Comparison of ENCODE assay signal across 8 cellular contexts in the genomic region with DNA sequence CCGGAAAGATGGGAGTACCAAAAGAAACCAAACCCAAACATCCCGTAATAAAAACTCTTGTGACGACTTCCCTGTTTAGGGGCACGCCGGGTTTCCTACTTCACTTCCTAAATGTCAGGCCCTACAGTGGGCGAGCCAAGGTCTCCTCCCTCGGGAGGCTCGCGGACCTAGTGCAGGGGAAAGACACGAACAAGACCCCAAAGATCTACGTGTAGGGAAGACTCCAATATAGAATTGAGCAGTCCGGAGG. TPM values are rescaled to one million over a fixed set of nuclear protein-coding genes. Genes with fewer than 3 reads are reported as not detected.
A peak's percentile ranks its signal among the peaks of the same experiment; 100 is the strongest.
DNase-seq lines count a peak whose midpoint lies in the region; ATAC-seq, FAIRE-seq and TF ChIP-seq lines count a peak whose summit lies in the region.

No MANE protein-coding gene starts in this region.

- no peaks in the 10 kb centered on the region for H3K9me3 ChIP-seq in neuronal stem cell (replicated peaks in 1 of 2; ENCODE audit: control insufficient read depth in 2 of 2, insufficient read depth in 1 of 2, low read depth in 1 of 2, low read length in 2 of 2)

- H4K91ac ChIP-seq in neuronal stem cell (ENCODE audit: low read depth, low read length, poor library complexity), result no peak overlapping the region

- H3K23ac ChIP-seq in neuronal stem cell (ENCODE audit: low read depth, low read length, poor library complexity), result no peak overlapping the region

- H3K9ac ChIP-seq in neuronal stem cell (ENCODE audit: low read depth, low read length, poor library complexity), result peak overlapping the region; percentile 92

- H2BK12ac ChIP-seq in neuronal stem cell (ENCODE audit: low read length), result no peak overlapping the region

- H3K27ac Mint-ChIP-seq in activated B cell treated with CpG ODN at 0.5 μM for 24 hours, result peak overlapping the region; percentile 92

- H2AFZ ChIP-seq in neuronal stem cell (ENCODE audit: low read length), result peak overlapping the region; percentile 98

- H3K4ac ChIP-seq in neuronal stem cell (ENCODE audit: low read length), result no peak overlapping the region

- H3K4me3 Mint-ChIP-seq in activated B cell treated with CpG ODN at 0.5 μM for 24 hours, result peak overlapping the region; percentile 100

- CTCF ChIA-PET in activated B cell treated with CpG ODN at 0.5 μM for 24 hours (lab: Charles Lee), result interaction anchor here (1.3 to 3.3 kb wide), 4 partner anchors 12 to 580 kb away, joined by 4 to 28 read pairs (median 7); no protein-coding TSS in a partner anchor

- H4K8ac ChIP-seq in neuronal stem cell (ENCODE audit: low read depth, low read length), result no peak overlapping the region

- WGBS in neuronal stem cell (ENCODE audit: extremely low coverage in 2 of 2, insufficient read length in 2 of 2, insufficient replicate concordance in 1 of 2), 2 donors, result no CpG with 5 or more reads among the region's 12 CpGs

- no peaks in the 10 kb centered on the region for H3K27me3 ChIP-seq in neuronal stem cell (ENCODE audit: control insufficient read depth in 3 of 3, insufficient read depth in 3 of 3, low read depth in 1 of 3, low read length in 3 of 3)

- ATAC-seq in GM19395 (IDR thresholded peaks at IDR 0.05; ENCODE audit: unreplicated experiment) (peak; percentile 16), activated B cell treated with CpG ODN at 0.5 μM for 24 hours (ENCODE audit: low read depth) (peak; percentile 3)

- no peak overlapping the region for H2BK15ac ChIP-seq in neuronal stem cell (ENCODE audit: low read length)

- H3K27me3 Mint-ChIP-seq in activated B cell treated with CpG ODN at 0.5 μM for 24 hours, result no peaks in the 10 kb centered on the region

- POLR2A ChIA-PET in activated B cell treated with CpG ODN at 0.5 μM for 24 hours (lab: Charles Lee), result interaction anchor here (0.6 to 5.0 kb wide), 9 partner anchors 16 to 1708 kb away, joined by 3 to 141 read pairs (median 5); a partner anchor contains a TSS

- FAIRE-seq in D721Med (lab: Jason Lieb, UNC), result no peak

- peaks cover 9% of the 10 kb centered on the region for H3K79me1 ChIP-seq in neuronal stem cell (ENCODE audit: low read depth, low read length)

- no peak overlapping the region for H3K18ac ChIP-seq in neuronal stem cell (ENCODE audit: low read length)

- H3K4me2 ChIP-seq in neuronal stem cell (ENCODE audit: insufficient read depth, low read length, poor library complexity, severe bottlenecking), result peak overlapping the region; percentile 81

- no peak overlapping the region for H3K14ac ChIP-seq in neuronal stem cell (ENCODE audit: low read length)

- no peak overlapping the region for H2AK5ac ChIP-seq in neuronal stem cell (ENCODE audit: low read depth, low read length)

- intact Hi-C loops in activated B cell treated with CpG ODN at 0.5 μM for 24 hours (cut with micrococcal nuclease), result loop anchor here (1.0 to 10.0 kb wide), 7 partner anchors 16 to 1079 kb away; a partner anchor contains a TSS

- H3K27ac ChIP-seq in neuronal stem cell (replicated peaks; ENCODE audit: low read length), result peak overlapping the region; percentile 50

- H3K4me1 ChIP-seq in neuronal stem cell (ENCODE audit: control insufficient read depth in 2 of 2, insufficient read depth in 1 of 2, low read depth in 1 of 2, low read length in 2 of 2), result peaks cover 3 to 9% of the 10 kb centered on the region in 2 donors

- H3K9me3 Mint-ChIP-seq in activated B cell treated with CpG ODN at 0.5 μM for 24 hours, result no peaks in the 10 kb centered on the region

- TF ChIP-seq CTCF in activated B cell treated with CpG ODN at 0.5 μM for 24 hours (IDR thresholded peaks at IDR 0.05), result no peak
- TF ChIP-seq CTCF in D721Med (IDR thresholded peaks at IDR 0.05; ENCODE audit: insufficient read depth, missing control alignments), result no peak

- H3K36me3 ChIP-seq in neuronal stem cell (replicated peaks in 1 of 2; ENCODE audit: control insufficient read depth in 2 of 2, insufficient read depth in 2 of 2, low read length in 2 of 2), result no peaks in the 10 kb centered on the region

- peaks cover 6% of the 10 kb centered on the region for H3K36me3 Mint-ChIP-seq in activated B cell treated with CpG ODN at 0.5 μM for 24 hours (ENCODE audit: low read depth)

- H3K4me1 Mint-ChIP-seq in activated B cell treated with CpG ODN at 0.5 μM for 24 hours, result peaks cover 46% of the 10 kb centered on the region

- DNase-seq in DMS79 (lab: John Stamatoyannopoulos, UW) (peak; percentile 44), HT1080 (ENCODE audit: low read depth) (peak; percentile 37), activated B cell treated with CpG ODN at 0.5 μM for 24 hours (no peak), fibroblast of the conjunctiva (ENCODE audit: low read depth) (peak; percentile 8), neuronal stem cell (ENCODE audit: low spot score) (peak; percentile 15), D721Med (ENCODE audit: insufficient read length, low spot score) (no peak), midbrain (lab: John Stamatoyannopoulos, UW) (no peak)

- H3K4me3 ChIP-seq in neuronal stem cell (ENCODE audit: low read length in 2 of 2), result peak overlapping the region; percentile 73 to 100

- H2BK120ac ChIP-seq in neuronal stem cell (ENCODE audit: low read depth, low read length), result peak overlapping the region; percentile 61

- H2BK5ac ChIP-seq in neuronal stem cell (ENCODE audit: low read length), result peak overlapping the region; percentile 82

RNA-seq across cellular contexts. Expression of a gene that starts 0.6 kb away (rescaled TPM):
- total RNA-seq in HT1080 (2014; rRNA removed; shearing (Covaris generic)), result 32.0 and 34.6 TPM in 2 replicates
- polyA plus RNA-seq in HT1080 (2015; cell fraction: cytosol; rRNA removed), result 29.0 and 45.3 TPM in 2 replicates
- polyA plus RNA-seq in HT1080 (2015; cell fraction: nucleus; rRNA removed), result 22.0 and 31.0 TPM in 2 replicates
- total RNA-seq in activated B cell treated with CpG ODN at 0.5 μM for 24 hours, result 23.8 and 29.3 TPM in 2 replicates
- 18.4 TPM for polyA plus RNA-seq in neuronal stem cell (2013, experiment 1 of 2)
- 20.3 TPM for polyA plus RNA-seq in neuronal stem cell (2013, experiment 2 of 2)

RNA-seq across cellular contexts. Expression of a gene that starts 15.7 kb away (rescaled TPM):
- total RNA-seq in HT1080 (2014; rRNA removed; shearing (Covaris generic)), result 142 and 248 TPM in 2 replicates
- polyA plus RNA-seq in HT1080 (2015; cell fraction: cytosol; rRNA removed), result 400 and 500 TPM in 2 replicates
- polyA plus RNA-seq in HT1080 (2015; cell fraction: nucleus; rRNA removed), result 162 and 243 TPM in 2 replicates
- total RNA-seq in activated B cell treated with CpG ODN at 0.5 μM for 24 hours, result 88.2 and 94.2 TPM in 2 replicates
- polyA plus RNA-seq in neuronal stem cell (2013, experiment 1 of 2), result 547 TPM
- 534 TPM for polyA plus RNA-seq in neuronal stem cell (2013, experiment 2 of 2)

RNA-seq across cellular contexts. Expression of a gene that starts 16.0 kb away (rescaled TPM):
- 57.3 and 68.9 TPM in 2 replicates for total RNA-seq in HT1080 (2014; rRNA removed; shearing (Covaris generic))
- 33.2 and 40.5 TPM in 2 replicates for polyA plus RNA-seq in HT1080 (2015; cell fraction: cytosol; rRNA removed)
- 62.1 and 86.0 TPM in 2 replicates for polyA plus RNA-seq in HT1080 (2015; cell fraction: nucleus; rRNA removed)
- total RNA-seq in activated B cell treated with CpG ODN at 0.5 μM for 24 hours, result 46.9 and 53.2 TPM in 2 replicates
- 34.7 TPM for polyA plus RNA-seq in neuronal stem cell (2013, experiment 1 of 2)
- polyA plus RNA-seq in neuronal stem cell (2013, experiment 2 of 2), result 36.6 TPM

Comparison
In these comparisons a context has a peak if more than half of its experiments do, and no peak if none do; other contexts are left out.
1. DNase-seq: peak in DMS79 (single experiment), HT1080 (single experiment), fibroblast of the conjunctiva (single experiment) and neuronal stem cell (single experiment); none in activated B cell treated with CpG ODN at 0.5 μM for 24 hours (single experiment), D721Med (single experiment) and midbrain (single experiment).